ENCODE assay signal across 32 cellular contexts in the genomic region with DNA sequence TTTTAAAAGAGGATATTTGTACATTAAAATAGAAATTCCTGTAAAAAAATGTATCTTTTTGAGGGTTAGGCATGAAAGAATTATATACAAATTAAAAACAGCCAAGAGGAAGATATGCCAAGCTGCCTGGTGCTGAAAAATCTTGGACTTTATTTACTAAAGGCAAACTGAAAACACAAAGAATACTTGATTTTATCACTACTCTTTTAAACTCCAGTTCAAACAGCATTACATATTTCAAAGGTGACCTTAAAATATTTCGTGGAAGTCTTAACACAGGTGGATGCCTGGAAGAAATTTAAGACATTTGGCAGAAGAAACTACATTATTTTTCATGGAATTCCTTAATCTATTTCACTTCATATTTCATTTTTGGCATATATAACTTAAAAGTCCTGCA.
DNase-seq lines count a peak whose midpoint lies in the region; ATAC-seq and TF ChIP-seq lines count a peak whose summit lies in the region.
"Had no signal": no experiment of that assay in that cellular context is flagged by ENCODE, and none has a peak within 500 bp of the region (broad histone marks: within the 10 kb centered on the region; RNA-seq: fewer than 3 reads in every experiment).

No MANE protein-coding gene starts in this region.

- H3K4me2 ChIP-seq in OCI-LY7 (ENCODE audit: low read length): no peak overlapping the region
- H3K4me2 ChIP-seq: A549; BLaER1; BLaER1 treated with 17β-estradiol and CSF1 and Interleukin-3, amounts not matched to agents 10 nM and 100 nM had no signal

- peaks cover 14% of the 10 kb centered on the region for H3K9me3 Mint-ChIP-seq in Caco-2 (ENCODE audit: unreplicated experiment)
- H3K9me3 Mint-ChIP-seq: CD4-positive, alpha-beta memory T cell; CD4-positive, alpha-beta T cell; CD4-positive, CD25-positive, alpha-beta regulatory T cell; CD8-positive, alpha-beta memory T cell; CD8-positive, alpha-beta T cell had no signal

- H3K27me3 ChIP-seq in breast epithelium (no peaks in the 10 kb centered on the region), Caco-2 (replicated peaks; ENCODE audit: control insufficient read depth, insufficient read depth, low read length) (no peaks in the 10 kb centered on the region)
- H3K27me3 ChIP-seq: BE2C; BLaER1; BLaER1 treated with 17β-estradiol and CSF1 and Interleukin-3, amounts not matched to agents 10 nM and 100 nM had no signal

- TF ChIP-seq CTCF in breast epithelium (IDR thresholded peaks at IDR 0.05): no peak
- no peak for TF ChIP-seq CTCF in Caco-2 (IDR thresholded peaks at IDR 0.05; ENCODE audit: insufficient read depth in 1 of 2, low read depth in 1 of 2, low read length in 1 of 2, severe bottlenecking in 1 of 2, unreplicated experiment in 1 of 2)
- TF ChIP-seq CTCF in VCaP (conservative IDR thresholded peaks at IDR 0.05): no peak
- no peak for TF ChIP-seq CTCF in OCI-LY7 (conservative IDR thresholded peaks at IDR 0.05; ENCODE audit: low read length)

- no peaks in the 10 kb centered on the region for H4K20me1 ChIP-seq in OCI-LY7 (ENCODE audit: insufficient read depth, low read length)
- H4K20me1 ChIP-seq: BLaER1; BLaER1 treated with 17β-estradiol and CSF1 and Interleukin-3, amounts not matched to agents 10 nM and 100 nM had no signal

- H3K4me1 ChIP-seq in breast epithelium: no peaks in the 10 kb centered on the region
- peaks cover 49% of the 10 kb centered on the region for H3K4me1 ChIP-seq in Caco-2
- no peaks in the 10 kb centered on the region for H3K4me1 ChIP-seq in OCI-LY7 (ENCODE audit: insufficient read depth, low read length, poor library complexity, severe bottlenecking)
- H3K4me1 ChIP-seq: BE2C, BLaER1 had no signal

- peaks cover 22% of the 10 kb centered on the region for H3K4me1 Mint-ChIP-seq in Caco-2 (ENCODE audit: low read depth, unreplicated experiment)
- H3K4me1 Mint-ChIP-seq: B cell had no signal

- peak; percentile 72 to 77 for DNase-seq in T47D (ENCODE audit: low read depth in 1 of 2, low spot score in 1 of 2)
- DNase-seq in breast epithelium (ENCODE audit: low spot score in 2 of 2): no peak
- DNase-seq in Caco-2: no peak
- no peak for DNase-seq in OCI-LY7 (ENCODE audit: low spot score)
- DNase-seq: 8988T; ACHN; AML-193; BE2C; C1 segment of cervical spinal cord; Calu3; CD4-positive, alpha-beta memory T cell; CD4-positive, alpha-beta T cell; CD4-positive, CD25-positive, alpha-beta regulatory T cell; CD8-positive, alpha-beta memory T cell; CD8-positive, alpha-beta T cell; COR-L47; DMS 273 treated with DMSO at 0.1 percent for 48 hours; DMS153; DMS53; DMS79; DMS79 treated with DMSO at 0.1 percent for 48 hours; DND-41; EL had no signal

- H3K36me3 Mint-ChIP-seq in Caco-2 (ENCODE audit: insufficient read depth, unreplicated experiment): peaks cover 18% of the 10 kb centered on the region
- H3K36me3 Mint-ChIP-seq: CD14-positive monocyte had no signal

- intact Hi-C loops in breast epithelium (cut with DNase I; ENCODE audit: low total_unique reads): no loop called here
- intact Hi-C loops in Caco-2 (cut with micrococcal nuclease; ENCODE audit: unreplicated experiment): no loop called here
- intact Hi-C loops in OCI-LY7 (cut with micrococcal nuclease; ENCODE audit: unreplicated experiment): no loop called here

- no peaks in the 10 kb centered on the region for H3K27me3 Mint-ChIP-seq in Caco-2 (ENCODE audit: insufficient read depth, unreplicated experiment)
- H3K27me3 Mint-ChIP-seq: B cell; CD4-positive, alpha-beta memory T cell; CD4-positive, alpha-beta T cell; CD4-positive, CD25-positive, alpha-beta regulatory T cell; CD8-positive, alpha-beta memory T cell had no signal

- H3K4me3 ChIP-seq in breast epithelium (no peak overlapping the region), Caco-2 (ENCODE audit: low read depth, low read length) (no peak overlapping the region), OCI-LY7 (ENCODE audit: low read depth, low read length, poor library complexity, severe bottlenecking) (no peak overlapping the region)
- H3K4me3 ChIP-seq: A549; BLaER1; BLaER1 treated with 17β-estradiol and CSF1 and Interleukin-3, amounts not matched to agents 10 nM and 100 nM had no signal

- CTCF ChIA-PET in Caco-2 (lab: Charles Lee) (interaction anchor here (1.2 kb wide), 1 partner anchor 59 kb away, joined by 3 read pairs; no protein-coding TSS in a partner anchor), OCI-LY7 (lab: Charles Lee; ENCODE audit: unreplicated experiment) (no interaction called here)

- H3K4me3 Mint-ChIP-seq in Caco-2 (ENCODE audit: unreplicated experiment): no peak overlapping the region
- H3K4me3 Mint-ChIP-seq: B cell; CD14-positive monocyte; CD4-positive, alpha-beta memory T cell; CD4-positive, alpha-beta T cell; CD4-positive, CD25-positive, alpha-beta regulatory T cell; CD8-positive, alpha-beta memory T cell; CD8-positive, alpha-beta T cell had no signal

- peak overlapping the region; percentile 92 for H3K27ac Mint-ChIP-seq in Caco-2 (ENCODE audit: unreplicated experiment)
- H3K27ac Mint-ChIP-seq: B cell; CD4-positive, alpha-beta T cell; CD4-positive, CD25-positive, alpha-beta regulatory T cell; CD8-positive, alpha-beta T cell had no signal

- H3K79me2 ChIP-seq in OCI-LY7 (ENCODE audit: insufficient read depth, low read depth, low read length): no peaks in the 10 kb centered on the region

- POLR2A ChIA-PET in Caco-2 (lab: Charles Lee) (no interaction called here), OCI-LY7 (lab: Charles Lee) (interaction anchor here (0.5 kb wide), 1 partner anchor 62 kb away, joined by 12 read pairs; no protein-coding TSS in a partner anchor)

- H3K27ac ChIP-seq in breast epithelium: no peak overlapping the region
- 0 out of 2 replicates have a peak overlapping the region, but pooled peaks have one; percentile 13 for H3K27ac ChIP-seq in VCaP
- H3K27ac ChIP-seq in OCI-LY7 (ENCODE audit: low read depth, low read length, poor library complexity, severe bottlenecking): no peak overlapping the region
- H3K27ac ChIP-seq: 22Rv1; A549; BLaER1; BLaER1 treated with 17β-estradiol and CSF1 and Interleukin-3, amounts not matched to agents 10 nM and 100 nM; C4-2B had no signal

- in situ Hi-C loops in T47D (cut with HindIII; ENCODE audit: low pct_unique_long_range_greater_than_20kb, low sequenced_read_pairs): no loop called here

- ATAC-seq in GM21786 (IDR thresholded peaks at IDR 0.05; ENCODE audit: unreplicated experiment): no peak
- ATAC-seq: A549; CD8-positive, alpha-beta T cell had no signal

- H3K36me3 ChIP-seq in breast epithelium (no peaks in the 10 kb centered on the region), Caco-2 (ENCODE audit: control insufficient read depth, insufficient read depth, low read length) (no peaks in the 10 kb centered on the region), OCI-LY7 (ENCODE audit: insufficient read depth, low read length) (no peaks in the 10 kb centered on the region)
- H3K36me3 ChIP-seq: BLaER1 had no signal

- H3K9me3 ChIP-seq in breast epithelium (no peaks in the 10 kb centered on the region), Caco-2 (no peaks in the 10 kb centered on the region), OCI-LY7 (ENCODE audit: low read length) (no peaks in the 10 kb centered on the region)
- H3K9me3 ChIP-seq: A549; BE2C; BLaER1; BLaER1 treated with 17β-estradiol and CSF1 and Interleukin-3, amounts not matched to agents 10 nM and 100 nM had no signal

- BruUV-seq in Caco-2 (replicated peaks; lab: Mats Ljungman, UMichigan) (no TSS peak), OCI-LY7 (replicated peaks; lab: Mats Ljungman, UMichigan) (no TSS peak)

- H2AFZ ChIP-seq in OCI-LY7 (ENCODE audit: low read length): no peak overlapping the region

- no peak for TF ChIP-seq POLR2A in breast epithelium (IDR thresholded peaks at IDR 0.05)

- no peaks in the 10 kb centered on the region for H3K9me2 ChIP-seq in OCI-LY7 (ENCODE audit: insufficient read depth, low read length)

Comparison
In these comparisons a context has a peak if more than half of its experiments do, and no peak if none do; other contexts are left out.
1. DNase-seq: peak in T47D (2 of 2); none in breast epithelium (0 of 2), Caco-2 (0 of 2) and OCI-LY7 (single experiment).